1 cellular context compared by ENCODE assay signal in the genomic region with DNA sequence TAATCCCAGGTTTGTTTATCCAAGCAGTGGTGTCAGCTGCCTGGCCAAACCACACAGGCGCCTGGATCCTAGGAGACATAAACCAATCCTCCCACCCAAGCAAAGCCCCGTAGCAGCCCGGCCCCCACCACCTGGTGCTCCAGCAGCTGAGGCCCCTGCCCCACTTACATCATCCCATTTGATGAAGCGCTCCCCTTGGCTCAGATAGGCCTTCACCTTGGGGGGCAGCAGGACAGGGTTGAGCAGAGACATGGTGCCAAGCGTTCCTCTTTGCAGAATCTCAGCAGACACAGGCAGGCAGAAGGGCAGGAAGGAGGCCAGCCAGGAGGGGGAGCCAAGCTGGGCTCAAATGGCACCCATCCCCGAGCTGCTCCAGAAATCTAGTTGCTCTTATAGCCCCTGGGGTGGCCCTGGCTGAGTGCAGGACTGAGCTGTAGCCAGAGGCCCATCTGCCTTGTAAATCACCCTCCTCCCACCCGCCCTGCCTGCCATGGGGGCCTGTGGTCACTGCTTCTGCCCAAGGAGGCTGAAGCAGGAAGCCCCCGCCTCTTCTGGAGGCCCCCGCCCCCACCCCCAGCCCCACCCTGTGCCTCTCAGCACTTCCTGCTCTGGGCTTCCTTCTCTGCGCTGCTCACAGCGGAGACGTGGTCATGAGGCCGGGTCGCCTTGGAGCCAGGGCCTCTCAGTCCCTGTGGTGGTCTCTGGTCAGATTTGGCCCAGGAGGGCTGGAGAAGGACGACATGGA.
TF ChIP-seq lines count a peak whose summit lies in the region.

A gene with protein sequence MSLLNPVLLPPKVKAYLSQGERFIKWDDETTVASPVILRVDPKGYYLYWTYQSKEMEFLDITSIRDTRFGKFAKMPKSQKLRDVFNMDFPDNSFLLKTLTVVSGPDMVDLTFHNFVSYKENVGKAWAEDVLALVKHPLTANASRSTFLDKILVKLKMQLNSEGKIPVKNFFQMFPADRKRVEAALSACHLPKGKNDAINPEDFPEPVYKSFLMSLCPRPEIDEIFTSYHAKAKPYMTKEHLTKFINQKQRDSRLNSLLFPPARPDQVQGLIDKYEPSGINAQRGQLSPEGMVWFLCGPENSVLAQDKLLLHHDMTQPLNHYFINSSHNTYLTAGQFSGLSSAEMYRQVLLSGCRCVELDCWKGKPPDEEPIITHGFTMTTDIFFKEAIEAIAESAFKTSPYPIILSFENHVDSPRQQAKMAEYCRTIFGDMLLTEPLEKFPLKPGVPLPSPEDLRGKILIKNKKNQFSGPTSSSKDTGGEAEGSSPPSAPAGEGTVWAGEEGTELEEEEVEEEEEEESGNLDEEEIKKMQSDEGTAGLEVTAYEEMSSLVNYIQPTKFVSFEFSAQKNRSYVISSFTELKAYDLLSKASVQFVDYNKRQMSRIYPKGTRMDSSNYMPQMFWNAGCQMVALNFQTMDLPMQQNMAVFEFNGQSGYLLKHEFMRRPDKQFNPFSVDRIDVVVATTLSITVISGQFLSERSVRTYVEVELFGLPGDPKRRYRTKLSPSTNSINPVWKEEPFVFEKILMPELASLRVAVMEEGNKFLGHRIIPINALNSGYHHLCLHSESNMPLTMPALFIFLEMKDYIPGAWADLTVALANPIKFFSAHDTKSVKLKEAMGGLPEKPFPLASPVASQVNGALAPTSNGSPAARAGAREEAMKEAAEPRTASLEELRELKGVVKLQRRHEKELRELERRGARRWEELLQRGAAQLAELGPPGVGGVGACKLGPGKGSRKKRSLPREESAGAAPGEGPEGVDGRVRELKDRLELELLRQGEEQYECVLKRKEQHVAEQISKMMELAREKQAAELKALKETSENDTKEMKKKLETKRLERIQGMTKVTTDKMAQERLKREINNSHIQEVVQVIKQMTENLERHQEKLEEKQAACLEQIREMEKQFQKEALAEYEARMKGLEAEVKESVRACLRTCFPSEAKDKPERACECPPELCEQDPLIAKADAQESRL (minus strand): TSS at position 515 of the 745 bp plus-strand sequence. CDS start 263 bp downstream, at position 252.

TF ChIP-seq in K562, 482 proteins besides CTCF, POLR2A, EP300 and RAD21 (continued from another document and continues in another):
- TF ChIP-seq MEIS2 (IDR thresholded peaks at IDR 0.05; ENCODE audit: partially characterized antibody) (peak; percentile 13), XRCC3 (IDR thresholded peaks at IDR 0.05) (no peak), ZNF143 (CRISPR knock-in tag; IDR thresholded peaks at IDR 0.05) (no peak), JUND (IDR thresholded peaks at IDR 0.05; ENCODE audit: borderline replicate concordance, low read depth, low read length) (no peak), JUND (tag; IDR thresholded peaks at IDR 0.05; ENCODE audit: borderline replicate concordance, low read depth, low read length) (no peak), PHB (CRISPR knock-in tag; IDR thresholded peaks at IDR 0.05) (no peak), SREBF1 (IDR thresholded peaks at IDR 0.05; ENCODE audit: borderline replicate concordance, low read depth, low read length) (no peak), NFIC (IDR thresholded peaks at IDR 0.05) (no peak), POLR2AphosphoS2 (IDR thresholded peaks at IDR 0.05; ENCODE audit: low read length) (no peak), TAF1 (IDR thresholded peaks at IDR 0.05; ENCODE audit: control insufficient read depth, extremely low read depth, insufficient read depth, low read length, severe bottlenecking) (no peak), ZSCAN32 (CRISPR knock-in tag; IDR thresholded peaks at IDR 0.05) (no peak), ESRRA (IDR thresholded peaks at IDR 0.05; ENCODE audit: borderline replicate concordance, low read depth) (no peak), ELF1 (tag; IDR thresholded peaks at IDR 0.05) (peak; percentile 70), ZNF57 (CRISPR knock-in tag; IDR thresholded peaks at IDR 0.05) (no peak)
- TF ChIP-seq, protein P1, sequence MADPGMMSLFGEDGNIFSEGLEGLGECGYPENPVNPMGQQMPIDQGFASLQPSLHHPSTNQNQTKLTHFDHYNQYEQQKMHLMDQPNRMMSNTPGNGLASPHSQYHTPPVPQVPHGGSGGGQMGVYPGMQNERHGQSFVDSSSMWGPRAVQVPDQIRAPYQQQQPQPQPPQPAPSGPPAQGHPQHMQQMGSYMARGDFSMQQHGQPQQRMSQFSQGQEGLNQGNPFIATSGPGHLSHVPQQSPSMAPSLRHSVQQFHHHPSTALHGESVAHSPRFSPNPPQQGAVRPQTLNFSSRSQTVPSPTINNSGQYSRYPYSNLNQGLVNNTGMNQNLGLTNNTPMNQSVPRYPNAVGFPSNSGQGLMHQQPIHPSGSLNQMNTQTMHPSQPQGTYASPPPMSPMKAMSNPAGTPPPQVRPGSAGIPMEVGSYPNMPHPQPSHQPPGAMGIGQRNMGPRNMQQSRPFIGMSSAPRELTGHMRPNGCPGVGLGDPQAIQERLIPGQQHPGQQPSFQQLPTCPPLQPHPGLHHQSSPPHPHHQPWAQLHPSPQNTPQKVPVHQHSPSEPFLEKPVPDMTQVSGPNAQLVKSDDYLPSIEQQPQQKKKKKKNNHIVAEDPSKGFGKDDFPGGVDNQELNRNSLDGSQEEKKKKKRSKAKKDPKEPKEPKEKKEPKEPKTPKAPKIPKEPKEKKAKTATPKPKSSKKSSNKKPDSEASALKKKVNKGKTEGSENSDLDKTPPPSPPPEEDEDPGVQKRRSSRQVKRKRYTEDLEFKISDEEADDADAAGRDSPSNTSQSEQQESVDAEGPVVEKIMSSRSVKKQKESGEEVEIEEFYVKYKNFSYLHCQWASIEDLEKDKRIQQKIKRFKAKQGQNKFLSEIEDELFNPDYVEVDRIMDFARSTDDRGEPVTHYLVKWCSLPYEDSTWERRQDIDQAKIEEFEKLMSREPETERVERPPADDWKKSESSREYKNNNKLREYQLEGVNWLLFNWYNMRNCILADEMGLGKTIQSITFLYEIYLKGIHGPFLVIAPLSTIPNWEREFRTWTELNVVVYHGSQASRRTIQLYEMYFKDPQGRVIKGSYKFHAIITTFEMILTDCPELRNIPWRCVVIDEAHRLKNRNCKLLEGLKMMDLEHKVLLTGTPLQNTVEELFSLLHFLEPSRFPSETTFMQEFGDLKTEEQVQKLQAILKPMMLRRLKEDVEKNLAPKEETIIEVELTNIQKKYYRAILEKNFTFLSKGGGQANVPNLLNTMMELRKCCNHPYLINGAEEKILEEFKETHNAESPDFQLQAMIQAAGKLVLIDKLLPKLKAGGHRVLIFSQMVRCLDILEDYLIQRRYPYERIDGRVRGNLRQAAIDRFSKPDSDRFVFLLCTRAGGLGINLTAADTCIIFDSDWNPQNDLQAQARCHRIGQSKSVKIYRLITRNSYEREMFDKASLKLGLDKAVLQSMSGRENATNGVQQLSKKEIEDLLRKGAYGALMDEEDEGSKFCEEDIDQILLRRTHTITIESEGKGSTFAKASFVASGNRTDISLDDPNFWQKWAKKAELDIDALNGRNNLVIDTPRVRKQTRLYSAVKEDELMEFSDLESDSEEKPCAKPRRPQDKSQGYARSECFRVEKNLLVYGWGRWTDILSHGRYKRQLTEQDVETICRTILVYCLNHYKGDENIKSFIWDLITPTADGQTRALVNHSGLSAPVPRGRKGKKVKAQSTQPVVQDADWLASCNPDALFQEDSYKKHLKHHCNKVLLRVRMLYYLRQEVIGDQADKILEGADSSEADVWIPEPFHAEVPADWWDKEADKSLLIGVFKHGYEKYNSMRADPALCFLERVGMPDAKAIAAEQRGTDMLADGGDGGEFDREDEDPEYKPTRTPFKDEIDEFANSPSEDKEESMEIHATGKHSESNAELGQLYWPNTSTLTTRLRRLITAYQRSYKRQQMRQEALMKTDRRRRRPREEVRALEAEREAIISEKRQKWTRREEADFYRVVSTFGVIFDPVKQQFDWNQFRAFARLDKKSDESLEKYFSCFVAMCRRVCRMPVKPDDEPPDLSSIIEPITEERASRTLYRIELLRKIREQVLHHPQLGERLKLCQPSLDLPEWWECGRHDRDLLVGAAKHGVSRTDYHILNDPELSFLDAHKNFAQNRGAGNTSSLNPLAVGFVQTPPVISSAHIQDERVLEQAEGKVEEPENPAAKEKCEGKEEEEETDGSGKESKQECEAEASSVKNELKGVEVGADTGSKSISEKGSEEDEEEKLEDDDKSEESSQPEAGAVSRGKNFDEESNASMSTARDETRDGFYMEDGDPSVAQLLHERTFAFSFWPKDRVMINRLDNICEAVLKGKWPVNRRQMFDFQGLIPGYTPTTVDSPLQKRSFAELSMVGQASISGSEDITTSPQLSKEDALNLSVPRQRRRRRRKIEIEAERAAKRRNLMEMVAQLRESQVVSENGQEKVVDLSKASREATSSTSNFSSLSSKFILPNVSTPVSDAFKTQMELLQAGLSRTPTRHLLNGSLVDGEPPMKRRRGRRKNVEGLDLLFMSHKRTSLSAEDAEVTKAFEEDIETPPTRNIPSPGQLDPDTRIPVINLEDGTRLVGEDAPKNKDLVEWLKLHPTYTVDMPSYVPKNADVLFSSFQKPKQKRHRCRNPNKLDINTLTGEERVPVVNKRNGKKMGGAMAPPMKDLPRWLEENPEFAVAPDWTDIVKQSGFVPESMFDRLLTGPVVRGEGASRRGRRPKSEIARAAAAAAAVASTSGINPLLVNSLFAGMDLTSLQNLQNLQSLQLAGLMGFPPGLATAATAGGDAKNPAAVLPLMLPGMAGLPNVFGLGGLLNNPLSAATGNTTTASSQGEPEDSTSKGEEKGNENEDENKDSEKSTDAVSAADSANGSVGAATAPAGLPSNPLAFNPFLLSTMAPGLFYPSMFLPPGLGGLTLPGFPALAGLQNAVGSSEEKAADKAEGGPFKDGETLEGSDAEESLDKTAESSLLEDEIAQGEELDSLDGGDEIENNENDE (IDR thresholded peaks at IDR 0.05; ENCODE audit: low read depth, low read length) = no peak
- TF ChIP-seq, protein P2, sequence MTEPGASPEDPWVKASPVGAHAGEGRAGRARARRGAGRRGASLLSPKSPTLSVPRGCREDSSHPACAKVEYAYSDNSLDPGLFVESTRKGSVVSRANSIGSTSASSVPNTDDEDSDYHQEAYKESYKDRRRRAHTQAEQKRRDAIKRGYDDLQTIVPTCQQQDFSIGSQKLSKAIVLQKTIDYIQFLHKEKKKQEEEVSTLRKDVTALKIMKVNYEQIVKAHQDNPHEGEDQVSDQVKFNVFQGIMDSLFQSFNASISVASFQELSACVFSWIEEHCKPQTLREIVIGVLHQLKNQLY (CRISPR knock-in tag; conservative IDR thresholded peaks at IDR 0.05) = no peak
- TF ChIP-seq, protein P3, sequence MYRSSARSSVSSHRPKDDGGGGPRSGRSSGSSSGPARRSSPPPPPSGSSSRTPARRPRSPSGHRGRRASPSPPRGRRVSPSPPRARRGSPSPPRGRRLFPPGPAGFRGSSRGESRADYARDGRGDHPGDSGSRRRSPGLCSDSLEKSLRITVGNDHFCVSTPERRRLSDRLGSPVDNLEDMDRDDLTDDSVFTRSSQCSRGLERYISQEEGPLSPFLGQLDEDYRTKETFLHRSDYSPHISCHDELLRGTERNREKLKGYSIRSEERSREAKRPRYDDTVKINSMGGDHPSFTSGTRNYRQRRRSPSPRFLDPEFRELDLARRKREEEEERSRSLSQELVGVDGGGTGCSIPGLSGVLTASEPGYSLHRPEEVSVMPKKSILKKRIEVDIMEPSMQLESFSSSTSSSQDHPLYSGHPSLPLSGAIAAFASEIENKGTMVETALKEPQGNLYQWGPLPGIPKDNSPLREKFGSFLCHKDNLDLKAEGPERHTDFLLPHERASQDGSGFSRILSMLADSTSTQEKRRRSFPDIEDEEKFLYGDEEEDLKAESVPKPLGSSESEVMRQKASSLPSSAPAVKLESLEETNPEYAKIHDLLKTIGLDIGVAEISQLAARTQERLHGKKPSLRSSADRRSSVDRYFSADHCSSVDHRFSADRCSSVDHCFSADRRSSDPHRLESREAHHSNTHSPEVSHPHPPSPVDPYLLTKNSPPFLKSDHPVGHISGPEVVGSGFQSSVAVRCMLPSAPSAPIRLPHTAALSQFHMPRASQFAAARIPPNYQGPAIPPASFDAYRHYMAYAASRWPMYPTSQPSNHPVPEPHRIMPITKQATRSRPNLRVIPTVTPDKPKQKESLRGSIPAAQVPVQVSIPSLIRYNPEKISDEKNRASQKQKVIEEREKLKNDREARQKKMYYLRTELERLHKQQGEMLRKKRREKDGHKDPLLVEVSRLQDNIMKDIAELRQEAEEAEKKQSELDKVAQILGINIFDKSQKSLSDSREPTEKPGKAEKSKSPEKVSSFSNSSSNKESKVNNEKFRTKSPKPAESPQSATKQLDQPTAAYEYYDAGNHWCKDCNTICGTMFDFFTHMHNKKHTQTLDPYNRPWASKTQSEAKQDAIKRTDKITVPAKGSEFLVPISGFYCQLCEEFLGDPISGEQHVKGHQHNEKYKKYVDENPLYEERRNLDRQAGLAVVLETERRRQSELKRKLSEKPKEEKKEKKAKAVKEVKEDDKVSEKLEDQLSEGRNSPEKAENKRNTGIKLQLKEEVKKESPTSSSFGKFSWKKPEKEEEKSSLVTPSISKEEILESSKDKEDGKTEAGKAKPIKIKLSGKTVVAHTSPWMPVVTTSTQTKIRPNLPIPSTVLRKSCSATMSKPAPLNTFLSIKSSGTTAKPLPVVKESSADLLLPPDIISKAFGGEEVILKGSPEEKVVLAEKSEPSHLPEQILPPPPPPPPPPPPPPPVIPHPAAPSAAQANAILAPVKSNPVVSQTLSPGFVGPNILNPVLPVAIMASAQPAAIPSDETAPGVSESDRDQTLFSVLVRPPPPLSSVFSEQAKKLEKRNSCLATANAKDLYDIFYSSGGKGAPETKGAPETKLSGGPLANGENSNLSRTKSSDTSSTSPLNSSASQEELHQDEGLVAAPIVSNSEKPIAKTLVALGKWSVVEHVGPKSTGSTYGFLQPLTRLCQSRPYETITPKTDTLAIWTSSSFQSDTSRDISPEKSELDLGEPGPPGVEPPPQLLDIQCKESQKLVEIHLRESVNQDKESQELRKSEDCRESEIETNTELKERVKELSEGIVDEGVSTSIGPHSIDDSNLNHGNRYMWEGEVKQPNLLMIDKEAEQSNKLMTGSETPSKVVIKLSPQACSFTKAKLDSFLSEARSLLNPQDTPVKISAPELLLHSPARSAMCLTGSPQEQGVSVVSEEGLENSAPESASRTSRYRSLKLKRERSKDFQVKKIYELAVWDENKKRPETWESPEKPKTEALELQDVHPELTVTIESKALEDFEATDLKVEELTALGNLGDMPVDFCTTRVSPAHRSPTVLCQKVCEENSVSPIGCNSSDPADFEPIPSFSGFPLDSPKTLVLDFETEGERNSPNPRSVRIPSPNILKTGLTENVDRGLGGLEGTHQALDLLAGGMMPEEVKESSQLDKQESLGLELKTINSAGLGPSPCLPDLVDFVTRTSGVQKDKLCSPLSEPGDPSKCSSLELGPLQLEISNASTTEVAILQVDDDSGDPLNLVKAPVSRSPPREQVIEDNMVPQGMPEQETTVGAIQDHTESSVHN (IDR thresholded peaks at IDR 0.05; ENCODE audit: borderline replicate concordance in 1 of 2, low read depth in 1 of 2) = no peak
- TF ChIP-seq, protein P4, sequence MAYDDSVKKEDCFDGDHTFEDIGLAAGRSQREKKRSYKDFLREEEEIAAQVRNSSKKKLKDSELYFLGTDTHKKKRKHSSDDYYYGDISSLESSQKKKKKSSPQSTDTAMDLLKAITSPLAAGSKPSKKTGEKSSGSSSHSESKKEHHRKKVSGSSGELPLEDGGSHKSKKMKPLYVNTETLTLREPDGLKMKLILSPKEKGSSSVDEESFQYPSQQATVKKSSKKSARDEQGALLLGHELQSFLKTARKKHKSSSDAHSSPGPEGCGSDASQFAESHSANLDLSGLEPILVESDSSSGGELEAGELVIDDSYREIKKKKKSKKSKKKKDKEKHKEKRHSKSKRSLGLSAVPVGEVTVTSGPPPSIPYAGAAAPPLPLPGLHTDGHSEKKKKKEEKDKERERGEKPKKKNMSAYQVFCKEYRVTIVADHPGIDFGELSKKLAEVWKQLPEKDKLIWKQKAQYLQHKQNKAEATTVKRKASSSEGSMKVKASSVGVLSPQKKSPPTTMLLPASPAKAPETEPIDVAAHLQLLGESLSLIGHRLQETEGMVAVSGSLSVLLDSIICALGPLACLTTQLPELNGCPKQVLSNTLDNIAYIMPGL (CRISPR knock-in tag; IDR thresholded peaks at IDR 0.05) = no peak
